8 cellular contexts compared by ENCODE assay signal in the genomic region with DNA sequence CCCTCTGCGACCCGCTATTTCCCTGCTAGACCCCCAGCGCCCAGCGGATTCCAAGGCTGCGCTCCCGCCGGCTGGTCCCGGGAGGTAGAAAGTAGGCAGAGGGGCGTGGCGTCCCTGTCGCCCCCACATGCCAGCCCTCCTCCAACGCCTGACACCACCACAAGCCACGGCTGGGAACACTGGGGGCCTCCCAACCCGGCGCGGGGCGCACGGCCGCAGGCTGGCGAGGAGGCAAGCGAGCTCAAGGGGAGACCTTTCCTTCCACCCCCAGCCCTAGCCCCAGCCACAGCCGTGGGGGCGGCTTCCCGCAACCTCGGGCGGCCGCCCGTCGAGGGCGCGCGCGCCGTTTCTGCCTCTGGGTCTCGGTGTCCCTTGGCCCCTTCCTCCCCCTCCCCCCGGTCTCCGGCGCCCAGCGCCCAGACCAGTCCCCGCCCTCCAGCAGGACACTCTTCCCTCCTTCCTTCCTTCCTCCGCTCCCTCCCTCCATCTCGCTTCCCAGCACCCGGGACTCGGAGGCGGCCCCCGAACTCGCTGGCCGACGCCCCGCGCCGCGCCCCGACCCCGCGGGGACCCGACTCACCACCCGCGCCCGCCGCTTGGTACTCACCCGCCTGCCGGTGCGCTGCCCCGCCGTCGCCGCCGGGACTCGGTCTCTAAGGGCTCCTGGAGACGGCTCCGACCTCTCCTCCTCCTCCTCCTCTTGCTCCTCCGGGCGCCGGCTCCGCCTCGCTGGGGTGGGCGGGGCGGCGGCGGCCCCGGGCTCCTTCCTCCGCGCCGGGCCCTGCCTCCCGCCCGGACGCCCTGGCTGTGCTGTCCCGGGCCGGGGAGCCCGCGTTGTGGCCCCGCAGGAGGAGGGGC. TPM values are rescaled to one million over a fixed set of nuclear protein-coding genes. Genes with fewer than 3 reads are reported as not detected.
DNase-seq lines count a peak whose midpoint lies in the region; ATAC-seq and TF ChIP-seq lines count a peak whose summit lies in the region.

GNG12 (minus strand) TSS at position 731 of the 858 bp plus-strand sequence. CDS start 125,781 bp downstream, outside the sequence.

- no peak within 1 kb of the TSS for H3K4ac ChIP-seq in neuronal stem cell (ENCODE audit: low read length)

- peak within 1 kb of the TSS; percentile 62 to 95 for H3K4me3 ChIP-seq in neuronal stem cell (ENCODE audit: low read length in 2 of 2)

- peak within 1 kb of the TSS; percentile 78 for H3K9ac ChIP-seq in neuronal stem cell (ENCODE audit: low read depth, low read length, poor library complexity)

- POLR2A ChIA-PET in CD4-positive, alpha-beta T cell (lab: Charles Lee): no interaction called here

- no peak for ATAC-seq in CD4-positive, alpha-beta T cell (ENCODE audit: poor library complexity)
- peak; percentile 59 for ATAC-seq in GM19463 (IDR thresholded peaks at IDR 0.05; ENCODE audit: unreplicated experiment)
- no peak for ATAC-seq in GM19455 (IDR thresholded peaks at IDR 0.05; ENCODE audit: unreplicated experiment)
- no peak for ATAC-seq in HG02763 (IDR thresholded peaks at IDR 0.05; ENCODE audit: unreplicated experiment)

- no peaks in the 10 kb centered on the region for H3K79me1 ChIP-seq in neuronal stem cell (ENCODE audit: low read depth, low read length)

- peak within 1 kb of the TSS; percentile 83 for H3K4me3 Mint-ChIP-seq in CD4-positive, alpha-beta T cell
- H3K4me3 Mint-ChIP-seq in activated naive CD8-positive, alpha-beta T cell treated with anti-CD3 and anti-CD28 coated beads for 36 hours: peak within 1 kb of the TSS; percentile 69

- H3K36me3 ChIP-seq in neuronal stem cell (replicated peaks in 1 of 2; ENCODE audit: control insufficient read depth in 2 of 2, insufficient read depth in 2 of 2, low read length in 2 of 2): peaks cover 0 to 4% of the 10 kb centered on the region in 2 donors

- no peaks in the 10 kb centered on the region for H3K9me3 Mint-ChIP-seq in CD4-positive, alpha-beta T cell
- no peaks in the 10 kb centered on the region for H3K9me3 Mint-ChIP-seq in activated naive CD8-positive, alpha-beta T cell treated with anti-CD3 and anti-CD28 coated beads for 36 hours

- H3K27ac Mint-ChIP-seq in CD4-positive, alpha-beta T cell: no peak within 1 kb of the TSS
- no peak within 1 kb of the TSS for H3K27ac Mint-ChIP-seq in activated naive CD8-positive, alpha-beta T cell treated with anti-CD3 and anti-CD28 coated beads for 36 hours

- H2BK15ac ChIP-seq in neuronal stem cell (ENCODE audit: low read length): peak within 1 kb of the TSS; percentile 87

- H3K27me3 ChIP-seq in CD4-positive, alpha-beta T cell (ENCODE audit: control insufficient read depth, insufficient read depth, low read length): peaks cover 71% of the 10 kb centered on the region
- peaks cover 0 to 16% (median 0%) of the 10 kb centered on the region in 3 experiments for H3K27me3 ChIP-seq in neuronal stem cell (ENCODE audit: control insufficient read depth in 3 of 3, insufficient read depth in 3 of 3, low read depth in 1 of 3, low read length in 3 of 3)

- no peak within 1 kb of the TSS for H4K91ac ChIP-seq in neuronal stem cell (ENCODE audit: low read depth, low read length, poor library complexity)

- peaks cover 77% of the 10 kb centered on the region for H3K27me3 Mint-ChIP-seq in CD4-positive, alpha-beta T cell
- H3K27me3 Mint-ChIP-seq in activated naive CD8-positive, alpha-beta T cell treated with anti-CD3 and anti-CD28 coated beads for 36 hours: peaks cover 84% of the 10 kb centered on the region

- peak within 1 kb of the TSS; percentile 98 for H2AFZ ChIP-seq in neuronal stem cell (ENCODE audit: low read length)

- no peak within 1 kb of the TSS for H3K14ac ChIP-seq in neuronal stem cell (ENCODE audit: low read length)

- no peak within 1 kb of the TSS for H3K27ac ChIP-seq in CD4-positive, alpha-beta T cell (ENCODE audit: low read depth, low read length)
- no peak within 1 kb of the TSS for H3K27ac ChIP-seq in neuronal stem cell (replicated peaks; ENCODE audit: low read length)

- H2BK120ac ChIP-seq in neuronal stem cell (ENCODE audit: low read depth, low read length): peak within 1 kb of the TSS; percentile 36

- peaks cover 10% of the 10 kb centered on the region for H3K4me1 Mint-ChIP-seq in CD4-positive, alpha-beta T cell (ENCODE audit: low read depth)
- H3K4me1 Mint-ChIP-seq in activated naive CD8-positive, alpha-beta T cell treated with anti-CD3 and anti-CD28 coated beads for 36 hours: peaks cover 20% of the 10 kb centered on the region

- intact Hi-C loops in CD4-positive, alpha-beta T cell (cut with DNase I, micrococcal nuclease): no loop called here
- intact Hi-C loops in head of caudate nucleus (cut with DNase I): no loop called here

- peak within 1 kb of the TSS; percentile 58 for H2AK5ac ChIP-seq in neuronal stem cell (ENCODE audit: low read depth, low read length)

- no peak for TF ChIP-seq CTCF in CD4-positive, alpha-beta T cell (IDR thresholded peaks at IDR 0.05)

- H3K9me3 ChIP-seq in CD4-positive, alpha-beta T cell (ENCODE audit: control insufficient read depth, low read length): no peaks in the 10 kb centered on the region
- H3K9me3 ChIP-seq in neuronal stem cell (replicated peaks in 1 of 2; ENCODE audit: control insufficient read depth in 2 of 2, insufficient read depth in 1 of 2, low read depth in 1 of 2, low read length in 2 of 2): no peaks in the 10 kb centered on the region

- peak within 1 kb of the TSS; percentile 96 for H3K18ac ChIP-seq in neuronal stem cell (ENCODE audit: low read length)

- peak within 1 kb of the TSS; percentile 96 for H3K4me2 ChIP-seq in neuronal stem cell (ENCODE audit: insufficient read depth, low read length, poor library complexity, severe bottlenecking)

- H2BK12ac ChIP-seq in neuronal stem cell (ENCODE audit: low read length): no peak within 1 kb of the TSS

- no peak within 1 kb of the TSS for H4K8ac ChIP-seq in neuronal stem cell (ENCODE audit: low read depth, low read length)

- no CpG with 5 or more reads among the region's 93 CpGs for whole genome bisulfite sequencing in neuronal stem cell (ENCODE audit: extremely low coverage in 2 of 2, insufficient read length in 2 of 2, insufficient replicate concordance in 1 of 2), 2 donors

- peaks cover 0 to 6% of the 10 kb centered on the region in 2 donors for H3K4me1 ChIP-seq in neuronal stem cell (ENCODE audit: control insufficient read depth in 2 of 2, insufficient read depth in 1 of 2, low read depth in 1 of 2, low read length in 2 of 2)

- CTCF ChIA-PET in CD4-positive, alpha-beta T cell (lab: Charles Lee): no interaction called here

- DNase-seq in CD4-positive, alpha-beta T cell: no peak
- DNase-seq in NCI-H2171 (lab: John Stamatoyannopoulos, UW): peak; percentile 15
- DNase-seq in activated naive CD8-positive, alpha-beta T cell treated with anti-CD3 and anti-CD28 coated beads for 36 hours: peak; percentile 58
- DNase-seq in head of caudate nucleus: peak in 35 of 42 donors; percentile 6 to 65 (median 38)
- peak; percentile 59 for DNase-seq in neuronal stem cell (ENCODE audit: low spot score)

- no peak within 1 kb of the TSS for H2BK5ac ChIP-seq in neuronal stem cell (ENCODE audit: low read length)

- peak within 1 kb of the TSS; percentile 90 for H3K23ac ChIP-seq in neuronal stem cell (ENCODE audit: low read depth, low read length, poor library complexity)

- no peaks in the 10 kb centered on the region for H3K36me3 Mint-ChIP-seq in CD4-positive, alpha-beta T cell (ENCODE audit: low read depth)
- no peaks in the 10 kb centered on the region for H3K36me3 Mint-ChIP-seq in activated naive CD8-positive, alpha-beta T cell treated with anti-CD3 and anti-CD28 coated beads for 36 hours

RNA-seq across cellular contexts. Expression of gene GNG12, which starts in this region (rescaled TPM):
- total RNA-seq in CD4-positive, alpha-beta T cell: not detected
- total RNA-seq in activated naive CD8-positive, alpha-beta T cell treated with anti-CD3 and anti-CD28 coated beads for 36 hours: under 1 TPM; 0.43 to 0.60 TPM
- polyA plus RNA-seq in neuronal stem cell (2013, experiment 1 of 2): 14.5 TPM
- polyA plus RNA-seq in neuronal stem cell (2013, experiment 2 of 2): 15.0 TPM

Comparison
In these comparisons a context has a peak if more than half of its experiments do, and no peak if none do; other contexts are left out.
1. Peak in DNase-seq in activated naive CD8-positive, alpha-beta T cell treated with anti-CD3 and anti-CD28 coated beads for 36 hours; RNA of the gene not detected or under 1 TPM.
2. DNase-seq: peak in NCI-H2171 (single experiment), head of caudate nucleus (35 of 42) and neuronal stem cell (single experiment); none in CD4-positive, alpha-beta T cell (0 of 10).